ENCODE assay signal across 1 cellular context in the genomic region with DNA sequence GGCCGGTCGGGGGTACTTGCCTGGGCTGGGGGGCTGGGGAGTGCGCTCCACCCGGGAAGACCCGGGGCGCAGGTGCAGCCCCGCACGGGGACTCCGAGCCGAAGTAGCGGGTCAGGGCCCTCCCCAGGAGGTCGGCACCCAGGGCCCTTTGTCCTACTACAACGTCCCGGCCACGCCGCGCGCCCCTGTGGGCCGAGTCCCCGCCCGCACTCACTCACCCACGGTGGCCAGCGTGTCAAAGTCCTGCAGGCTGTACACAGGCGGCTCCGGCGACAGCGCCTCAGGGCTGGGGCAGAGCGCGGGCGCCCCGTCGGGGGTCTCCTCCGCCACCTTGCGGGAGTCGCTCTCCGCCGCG.
TF ChIP-seq lines count a peak whose summit lies in the region.

No MANE protein-coding gene starts in this region.

TF ChIP-seq in H1, 55 proteins besides CTCF, POLR2A, EP300 and RAD21:
- TF ChIP-seq KDM4A (IDR thresholded peaks at IDR 0.05; ENCODE audit: low read depth, low read length, severe bottlenecking) (peak; percentile 66), CREB1 (IDR thresholded peaks at IDR 0.05) (no peak)
